Comparison of ENCODE assay signal across 1 cellular context in the genomic region with DNA sequence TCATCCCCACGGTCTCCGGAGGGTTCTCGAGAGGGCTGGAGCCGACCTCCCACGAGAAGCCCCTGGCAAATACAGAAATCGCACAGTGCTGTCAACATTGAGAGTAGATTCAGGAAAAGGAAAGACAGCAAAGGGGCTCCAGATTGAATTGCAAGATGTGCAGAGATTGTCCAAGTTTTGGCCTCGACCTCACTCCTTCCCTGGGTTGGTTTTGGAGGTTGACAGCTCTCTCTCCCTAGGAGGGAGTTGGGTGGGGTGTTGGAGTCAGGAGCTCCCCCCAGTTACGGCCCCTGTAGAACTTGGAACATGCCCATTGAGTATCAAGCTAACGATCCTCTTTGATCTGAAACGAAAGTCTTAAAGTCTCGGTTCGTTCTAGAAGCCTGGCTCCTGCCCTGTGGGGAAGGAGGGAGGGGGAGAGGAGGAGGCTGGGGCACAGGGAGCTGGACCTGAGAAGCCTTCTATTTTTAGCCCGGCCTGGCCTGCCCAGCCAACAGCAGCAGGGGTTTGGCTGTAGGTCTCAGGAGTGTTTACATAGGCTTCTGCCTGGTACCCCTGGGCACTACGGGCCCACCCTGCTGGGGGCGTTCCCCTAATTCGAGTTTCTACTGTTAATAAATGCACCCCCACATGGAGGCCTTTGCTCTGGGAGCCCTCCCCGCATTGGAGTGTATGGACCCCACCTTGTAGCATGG.
TF ChIP-seq lines count a peak whose summit lies in the region.

No MANE protein-coding gene starts in this region.

TF ChIP-seq in GM23338, 12 proteins besides CTCF, POLR2A, EP300 and RAD21 (continued from another document):
- no peak for TF ChIP-seq ZNF462 (CRISPR knock-in tag; IDR thresholded peaks at IDR 0.05)
